In genomic region chr11:44376423-44376822, GRCh38 we compare ENCODE assay signal across 29 cellular contexts.
"Had no signal": no experiment of that assay in that cellular context is flagged by ENCODE, and none has a peak within 500 bp of the region (broad histone marks: within the 10 kb centered on the region; RNA-seq: fewer than 3 reads in every experiment).

No MANE protein-coding gene starts in this region.

- H3K27ac Mint-ChIP-seq: immature natural killer cell; naive thymus-derived CD4-positive, alpha-beta T cell; nephron progenitor cell; neural progenitor cell; progenitor cell of endocrine pancreas; stimulated activated memory B cell treated with anti-CD40 and anti-IgM and Interleukin-4, amounts not matched to agents 10 μg/mL and 1 μg/mL and 100 μg/mL, for 72 hours had no signal

- H3K4me1 Mint-ChIP-seq: immature natural killer cell; stimulated activated naive CD8-positive, alpha-beta T cell treated with anti-CD3 and anti-CD28 coated beads, Interleukin-15, amount 100 ng/mL, for 72 hours had no signal

- H3K36me3 ChIP-seq: left lung, neural progenitor cell, neutrophil, ovary, right atrium auricular region, right lobe of liver, tibial nerve, upper lobe of left lung had no signal

- H3K9me3 ChIP-seq: left lung, mucosa of descending colon, neutrophil, ovary, right lobe of liver had no signal

- H3K36me3 Mint-ChIP-seq: immature natural killer cell; naive thymus-derived CD4-positive, alpha-beta T cell; neural progenitor cell; stimulated activated memory B cell treated with anti-CD40 and anti-IgM and Interleukin-4, amounts not matched to agents 10 μg/mL and 1 μg/mL and 100 μg/mL, for 72 hours had no signal

- H3K4me1 ChIP-seq: left lung, neural progenitor cell, right atrium auricular region, tibial nerve, upper lobe of left lung had no signal

- H2AFZ ChIP-seq: neural progenitor cell had no signal

- ATAC-seq: left colon; left lung; mucosa of descending colon; naive thymus-derived CD4-positive, alpha-beta T cell; right lobe of liver; stimulated activated memory B cell treated with anti-CD40 and anti-IgM and Interleukin-4, amounts not matched to agents 10 μg/mL and 1 μg/mL and 100 μg/mL, for 72 hours; stimulated activated naive CD8-positive, alpha-beta T cell treated with anti-CD3 and anti-CD28 coated beads, Interleukin-15, amount 100 ng/mL, for 72 hours had no signal

- H3K9me3 Mint-ChIP-seq: nephron progenitor cell had no signal

- H3K4me3 ChIP-seq: left lung, lung, mucosa of descending colon, neural progenitor cell, ovary, right atrium auricular region, right lobe of liver, smooth muscle cell, tibial nerve, upper lobe of left lung had no signal

- DNase-seq: hypothalamus; immature natural killer cell; kidney; left colon; left lung; mesendoderm; midbrain; mucosa of descending colon; naive thymus-derived CD4-positive, alpha-beta T cell; nephron progenitor cell; occipital lobe; ovary; right lobe of liver; stimulated activated CD4-positive, alpha-beta T cell treated with anti-CD3 and anti-CD28 coated beads, Interleukin-1b, Interleukin-23, amount 100 ng/mL, for 48 hours; stimulated activated CD4-positive, alpha-beta T cell treated with anti-CD3 and anti-CD28 coated beads, Interleukin-2, amount 100 ng/mL, for 48 hours; stimulated activated CD4-positive, alpha-beta T cell treated with anti-CD3 and anti-CD28 coated beads, Interleukin-4, amount 100 ng/mL, for 4 hours; stimulated activated CD8-positive, alpha-beta memory T cell treated with anti-CD3 and anti-CD28 coated beads, Interleukin-4, amount 100 ng/mL, for 48 hours; stimulated activated naive CD4-positive, alpha-beta T cell treated with Interleukin-2 at 50 U/mL for 16 hours; stimulated activated naive CD8-positive, alpha-beta T cell treated with anti-CD3 and anti-CD28 coated beads, Interleukin-15, amount 100 ng/mL, for 72 hours; substantia nigra; upper lobe of left lung had no signal

- H3K4me3 Mint-ChIP-seq: immature natural killer cell; naive thymus-derived CD4-positive, alpha-beta T cell; nephron progenitor cell; neural progenitor cell; stimulated activated memory B cell treated with anti-CD40 and anti-IgM and Interleukin-4, amounts not matched to agents 10 μg/mL and 1 μg/mL and 100 μg/mL, for 72 hours; stimulated activated naive CD8-positive, alpha-beta T cell treated with anti-CD3 and anti-CD28 coated beads, Interleukin-15, amount 100 ng/mL, for 72 hours had no signal

- H3K4me2 ChIP-seq: neural progenitor cell, smooth muscle cell had no signal

- H3K27me3 ChIP-seq: neural progenitor cell, ovary, right atrium auricular region, right lobe of liver had no signal

- H3K27ac ChIP-seq: left lung, neural progenitor cell, neutrophil, ovary, right atrium auricular region, right lobe of liver, tibial nerve, upper lobe of left lung had no signal
